In genomic region chr2:10026940-10027569, GRCh38 we compare ENCODE assay signal across 1 cellular context.
TF ChIP-seq lines count a peak whose summit lies in the region.

No MANE protein-coding gene starts in this region.

TF ChIP-seq in K562, 482 proteins besides CTCF, POLR2A, EP300 and RAD21:
- TF ChIP-seq BCL6 (CRISPR knock-in tag; IDR thresholded peaks at IDR 0.05): no peak
- no peak for TF ChIP-seq CXXC5 (CRISPR knock-in tag; IDR thresholded peaks at IDR 0.05)
- no peak for TF ChIP-seq ZC3H8 (IDR thresholded peaks at IDR 0.05)
- TF ChIP-seq ESRRB (CRISPR knock-in tag; IDR thresholded peaks at IDR 0.05; ENCODE audit: borderline replicate concordance): no peak
- no peak for TF ChIP-seq PTBP1 (IDR thresholded peaks at IDR 0.05; ENCODE audit: low read depth, low read length)
- TF ChIP-seq POLR2B (IDR thresholded peaks at IDR 0.05; ENCODE audit: low read depth, partially characterized antibody): no peak
- no peak for TF ChIP-seq NCOA6 (IDR thresholded peaks at IDR 0.05)
- TF ChIP-seq ZNF311 (CRISPR knock-in tag; IDR thresholded peaks at IDR 0.05): peak; percentile 81
- no peak for TF ChIP-seq ZNF274 (IDR thresholded peaks at IDR 0.05; ENCODE audit: borderline replicate concordance, low read depth, low read length)
- no peak for TF ChIP-seq LARP7 (IDR thresholded peaks at IDR 0.05)
- no peak for TF ChIP-seq TAF7 (tag; IDR thresholded peaks at IDR 0.05)
- TF ChIP-seq TCFL5 (CRISPR knock-in tag; conservative IDR thresholded peaks at IDR 0.05): no peak
- no peak for TF ChIP-seq EHMT2 (IDR thresholded peaks at IDR 0.05)
- TF ChIP-seq GATA2 (CRISPR knock-in tag; IDR thresholded peaks at IDR 0.05): no peak
- TF ChIP-seq CLOCK (CRISPR knock-in tag; IDR thresholded peaks at IDR 0.05; ENCODE audit: borderline replicate concordance): no peak
- TF ChIP-seq ASH1L (IDR thresholded peaks at IDR 0.05; ENCODE audit: borderline replicate concordance, low read depth, partially characterized antibody): no peak
- no peak for TF ChIP-seq RFX1 (IDR thresholded peaks at IDR 0.05)
- no peak for TF ChIP-seq KAT8 (IDR thresholded peaks at IDR 0.05; ENCODE audit: low read depth)
- no peak for TF ChIP-seq OTX1 (CRISPR knock-in tag; IDR thresholded peaks at IDR 0.05)
- no peak for TF ChIP-seq ARID1B (IDR thresholded peaks at IDR 0.05)
- TF ChIP-seq ZSCAN29 (IDR thresholded peaks at IDR 0.05): no peak
- TF ChIP-seq KLF10 (CRISPR knock-in tag; IDR thresholded peaks at IDR 0.05): no peak
- no peak for TF ChIP-seq RBM22 (IDR thresholded peaks at IDR 0.05; ENCODE audit: low read depth, low read length, poor library complexity, severe bottlenecking)
- no peak for TF ChIP-seq ZNF224 (CRISPR knock-in tag; IDR thresholded peaks at IDR 0.05)
- no peak for TF ChIP-seq ETV5 (CRISPR knock-in tag; IDR thresholded peaks at IDR 0.05; ENCODE audit: low read depth)
- TF ChIP-seq ERF (CRISPR knock-in tag; IDR thresholded peaks at IDR 0.05): no peak
- TF ChIP-seq STAT6 (CRISPR knock-in tag; IDR thresholded peaks at IDR 0.05): no peak
- peak; percentile 49; the same call in 1 of the 2 replicates for TF ChIP-seq PTTG1 (tag; IDR thresholded peaks at IDR 0.05; ENCODE audit: low read depth)
- no peak for TF ChIP-seq NR2C1 (IDR thresholded peaks at IDR 0.05)
- TF ChIP-seq NR2C1 (tag; IDR thresholded peaks at IDR 0.05): 0 out of 2 replicates have a peak, but pooled peaks have one; percentile 29
- no peak for TF ChIP-seq E2F3 (CRISPR knock-in tag; IDR thresholded peaks at IDR 0.05)
- TF ChIP-seq PTRF (tag; IDR thresholded peaks at IDR 0.05): 0 out of 2 replicates have a peak, but pooled peaks have one; percentile 33
- TF ChIP-seq IRF1 (CRISPR knock-in tag; IDR thresholded peaks at IDR 0.05; ENCODE audit: borderline replicate concordance): no peak
- no peak for TF ChIP-seq MYNN (IDR thresholded peaks at IDR 0.05)
- no peak for TF ChIP-seq MYNN (CRISPR knock-in tag; IDR thresholded peaks at IDR 0.05)
- no peak for TF ChIP-seq TAF9B (IDR thresholded peaks at IDR 0.05; ENCODE audit: partially characterized antibody)
- TF ChIP-seq KDM1A (IDR thresholded peaks at IDR 0.05): no peak
- no peak for TF ChIP-seq CREB5 (CRISPR knock-in tag; IDR thresholded peaks at IDR 0.05)
- no peak for TF ChIP-seq ZNF740 (CRISPR knock-in tag; IDR thresholded peaks at IDR 0.05)
- peak in 1 of 2 experiments; percentile 72; a peak in 2 of 4 replicates for TF ChIP-seq ZNF740 (tag; IDR thresholded peaks at IDR 0.05)
- TF ChIP-seq JUNB (CRISPR knock-in tag; conservative IDR thresholded peaks at IDR 0.05): no peak
- no peak for TF ChIP-seq MBD2 (IDR thresholded peaks at IDR 0.05; ENCODE audit: borderline replicate concordance, low read depth)
- TF ChIP-seq SREBF2 (CRISPR knock-in tag; IDR thresholded peaks at IDR 0.05): no peak
- no peak for TF ChIP-seq SMARCB1 (IDR thresholded peaks at IDR 0.05; ENCODE audit: insufficient read length, low read depth)
- 0 out of 2 replicates have a peak, but pooled peaks have one; percentile 23 for TF ChIP-seq SMAD4 (CRISPR knock-in tag; conservative IDR thresholded peaks at IDR 0.05)
- TF ChIP-seq NR4A1 (CRISPR knock-in tag; IDR thresholded peaks at IDR 0.05): no peak
- TF ChIP-seq NR4A1 (tag; IDR thresholded peaks at IDR 0.05): no peak
- no peak for TF ChIP-seq ZKSCAN8 (CRISPR knock-in tag; IDR thresholded peaks at IDR 0.05)
- TF ChIP-seq ZNF444 (CRISPR knock-in tag; IDR thresholded peaks at IDR 0.05): no peak
- TF ChIP-seq GABPA (tag; conservative IDR thresholded peaks at IDR 0.05; ENCODE audit: low read depth): no peak
- TF ChIP-seq MBD1 (CRISPR knock-in tag; IDR thresholded peaks at IDR 0.05): no peak
- no peak for TF ChIP-seq ID3 (CRISPR knock-in tag; IDR thresholded peaks at IDR 0.05)
- TF ChIP-seq ID3 (tag; IDR thresholded peaks at IDR 0.05): peak; percentile 65; the same call in 1 of the 2 replicates
- no peak for TF ChIP-seq GTF2F1 (IDR thresholded peaks at IDR 0.05; ENCODE audit: low read depth, low read length)
- no peak for TF ChIP-seq NCOR1 (IDR thresholded peaks at IDR 0.05)
- no peak for TF ChIP-seq TRIM28 (IDR thresholded peaks at IDR 0.05)
- peak; percentile 90 for TF ChIP-seq ZNF592 (IDR thresholded peaks at IDR 0.05)
- TF ChIP-seq SRSF3 (IDR thresholded peaks at IDR 0.05; ENCODE audit: insufficient read depth, low read length): no peak
- TF ChIP-seq HDAC8 (tag; IDR thresholded peaks at IDR 0.05): 0 out of 2 replicates have a peak, but pooled peaks have one; percentile 32
- TF ChIP-seq RCOR1 (IDR thresholded peaks at IDR 0.05; ENCODE audit: borderline replicate concordance in 1 of 2, low read depth in 2 of 2, low read length in 2 of 2): no peak
- TF ChIP-seq NFXL1 (CRISPR knock-in tag; IDR thresholded peaks at IDR 0.05): no peak
- TF ChIP-seq HSF4 (CRISPR knock-in tag; IDR thresholded peaks at IDR 0.05; ENCODE audit: borderline replicate concordance): no peak
- TF ChIP-seq ZBTB33 (CRISPR knock-in tag; IDR thresholded peaks at IDR 0.05): no peak
- no peak for TF ChIP-seq ESRRA (IDR thresholded peaks at IDR 0.05; ENCODE audit: borderline replicate concordance, low read depth)
